Comparison of ENCODE assay signal across 10 cellular contexts in genomic region chrX:25721564-25721963, GRCh38.
DNase-seq lines count a peak whose midpoint lies in the region; ATAC-seq, FAIRE-seq and TF ChIP-seq lines count a peak whose summit lies in the region.
"Had no signal": no experiment of that assay in that cellular context is flagged by ENCODE, and none has a peak within 500 bp of the region (broad histone marks: within the 10 kb centered on the region; RNA-seq: fewer than 3 reads in every experiment).

No MANE protein-coding gene starts in this region.

- peak; percentile 8 for TF ChIP-seq CTCF in GM10266 (IDR thresholded peaks at IDR 0.05; ENCODE audit: control insufficient read depth, insufficient read depth, low read depth, missing control alignments)
- peak; percentile 41 for TF ChIP-seq CTCF in fibroblast of the aortic adventitia (IDR thresholded peaks at IDR 0.05; ENCODE audit: insufficient read depth, low read length)

- POLR2A ChIA-PET in activated CD4-positive, alpha-beta T cell treated with anti-CD3 and anti-CD28 coated beads, Interleukin-2, amount 10 ng/mL, durations not matched to agents 7 days and 5 days (lab: Charles Lee): no interaction called here

- peak; percentile 87 for FAIRE-seq in A204.1 (lab: Jason Lieb, UNC)

- no peak for ATAC-seq in sciatic nerve

- H3K4me1 Mint-ChIP-seq in activated CD4-positive, alpha-beta T cell treated with anti-CD3 and anti-CD28 coated beads, Interleukin-2, amount 10 ng/mL, durations not matched to agents 7 days and 5 days: no peaks in the 10 kb centered on the region
- no peaks in the 10 kb centered on the region for H3K4me1 Mint-ChIP-seq in activated naive CD4-positive, alpha-beta T cell treated with anti-CD3 and anti-CD28 coated beads, Interleukin-2, amount 10 ng/mL, durations not matched to agents 7 days and 5 days

- DNase-seq in GM10266 (ENCODE audit: extremely low spot score) (no peak), OCI-M1 (lab: John Stamatoyannopoulos, UW) (peak; percentile 42), fibroblast of the aortic adventitia (ENCODE audit: low read depth) (peak; percentile 18), HCEC 1CT (no peak), sciatic nerve (ENCODE audit: low spot score) (no peak)
- DNase-seq in activated CD4-positive, alpha-beta T cell treated with anti-CD3 and anti-CD28 coated beads, Interleukin-2, amount 10 ng/mL, durations not matched to agents 7 days and 5 days: no peak
- no peak for DNase-seq in activated naive CD4-positive, alpha-beta T cell treated with anti-CD3 and anti-CD28 coated beads, Interleukin-2, amount 10 ng/mL, durations not matched to agents 7 days and 5 days
- DNase-seq: activated T-cell treated with anti-CD3 and anti-CD28 coated beads, Interleukin-2, amount 50 U/mL, for 24 hours; SIG-M5 had no signal

- no peaks in the 10 kb centered on the region for H3K27me3 Mint-ChIP-seq in activated CD4-positive, alpha-beta T cell treated with anti-CD3 and anti-CD28 coated beads, Interleukin-2, amount 10 ng/mL, durations not matched to agents 7 days and 5 days
- H3K27me3 Mint-ChIP-seq in activated naive CD4-positive, alpha-beta T cell treated with anti-CD3 and anti-CD28 coated beads, Interleukin-2, amount 10 ng/mL, durations not matched to agents 7 days and 5 days: no peaks in the 10 kb centered on the region

- H3K4me3 Mint-ChIP-seq in activated CD4-positive, alpha-beta T cell treated with anti-CD3 and anti-CD28 coated beads, Interleukin-2, amount 10 ng/mL, durations not matched to agents 7 days and 5 days: no peak overlapping the region
- no peak overlapping the region for H3K4me3 Mint-ChIP-seq in activated naive CD4-positive, alpha-beta T cell treated with anti-CD3 and anti-CD28 coated beads, Interleukin-2, amount 10 ng/mL, durations not matched to agents 7 days and 5 days
- H3K4me3 Mint-ChIP-seq: activated T-cell treated with anti-CD3 and anti-CD28 coated beads, Interleukin-2, amount 50 U/mL, for 24 hours had no signal

- no peak overlapping the region for H3K27ac Mint-ChIP-seq in activated CD4-positive, alpha-beta T cell treated with anti-CD3 and anti-CD28 coated beads, Interleukin-2, amount 10 ng/mL, durations not matched to agents 7 days and 5 days
- no peak overlapping the region for H3K27ac Mint-ChIP-seq in activated naive CD4-positive, alpha-beta T cell treated with anti-CD3 and anti-CD28 coated beads, Interleukin-2, amount 10 ng/mL, durations not matched to agents 7 days and 5 days
- H3K27ac Mint-ChIP-seq: activated T-cell treated with anti-CD3 and anti-CD28 coated beads, Interleukin-2, amount 50 U/mL, for 24 hours had no signal

- intact Hi-C loops in sciatic nerve (cut with DNase I): no loop called here

- CTCF ChIA-PET in activated CD4-positive, alpha-beta T cell treated with anti-CD3 and anti-CD28 coated beads, Interleukin-2, amount 10 ng/mL, durations not matched to agents 7 days and 5 days (lab: Charles Lee): no interaction called here
- CTCF ChIA-PET in activated naive CD4-positive, alpha-beta T cell treated with anti-CD3 and anti-CD28 coated beads, Interleukin-2, amount 10 ng/mL, durations not matched to agents 7 days and 5 days (lab: Charles Lee): no interaction called here

- H3K9me3 Mint-ChIP-seq in activated CD4-positive, alpha-beta T cell treated with anti-CD3 and anti-CD28 coated beads, Interleukin-2, amount 10 ng/mL, durations not matched to agents 7 days and 5 days: no peaks in the 10 kb centered on the region
- no peaks in the 10 kb centered on the region for H3K9me3 Mint-ChIP-seq in activated naive CD4-positive, alpha-beta T cell treated with anti-CD3 and anti-CD28 coated beads, Interleukin-2, amount 10 ng/mL, durations not matched to agents 7 days and 5 days
- H3K9me3 Mint-ChIP-seq: activated T-cell treated with anti-CD3 and anti-CD28 coated beads, Interleukin-2, amount 50 U/mL, for 24 hours had no signal

- H3K36me3 Mint-ChIP-seq in activated CD4-positive, alpha-beta T cell treated with anti-CD3 and anti-CD28 coated beads, Interleukin-2, amount 10 ng/mL, durations not matched to agents 7 days and 5 days (ENCODE audit: low read depth): no peaks in the 10 kb centered on the region
- H3K36me3 Mint-ChIP-seq in activated naive CD4-positive, alpha-beta T cell treated with anti-CD3 and anti-CD28 coated beads, Interleukin-2, amount 10 ng/mL, durations not matched to agents 7 days and 5 days: no peaks in the 10 kb centered on the region

- no peak overlapping the region for H3K4me3 ChIP-seq in fibroblast of the aortic adventitia (ENCODE audit: low read depth, low read length)

Comparison
In these comparisons a context has a peak if more than half of its experiments do, and no peak if none do; other contexts are left out.
1. DNase-seq: peak in OCI-M1 (single experiment) and fibroblast of the aortic adventitia (single experiment); none in GM10266 (single experiment), activated CD4-positive, alpha-beta T cell treated with anti-CD3 and anti-CD28 coated beads, Interleukin-2, amount 10 ng/mL, durations not matched to agents 7 days and 5 days (single experiment), HCEC 1CT (single experiment), activated naive CD4-positive, alpha-beta T cell treated with anti-CD3 and anti-CD28 coated beads, Interleukin-2, amount 10 ng/mL, durations not matched to agents 7 days and 5 days (single experiment) and sciatic nerve (single experiment).